In the genomic region with DNA sequence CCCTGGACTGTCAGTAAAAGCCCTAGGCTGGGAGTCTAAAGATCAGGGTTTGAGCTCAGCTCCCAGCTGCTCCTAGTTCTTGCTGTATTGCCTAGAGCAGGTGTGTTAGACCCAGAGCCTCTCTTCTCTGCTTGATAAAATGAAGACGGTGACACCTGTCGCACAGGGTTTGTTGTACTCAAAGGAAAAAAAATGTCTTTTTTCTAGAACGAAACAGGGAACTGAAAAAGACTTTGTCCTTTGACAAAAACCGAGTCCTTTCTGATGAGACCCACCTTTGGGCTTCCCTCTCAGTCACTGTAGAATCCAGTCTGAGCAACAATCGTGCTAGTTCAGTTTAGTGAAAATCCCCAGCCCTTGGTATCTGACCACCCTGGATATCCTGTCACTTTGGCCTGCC, we compare ENCODE assay signal across 16 cellular contexts.
DNase-seq lines count a peak whose midpoint lies in the region; ATAC-seq and TF ChIP-seq lines count a peak whose summit lies in the region.
"Had no signal": no experiment of that assay in that cellular context is flagged by ENCODE, and none has a peak within 500 bp of the region (broad histone marks: within the 10 kb centered on the region; RNA-seq: fewer than 3 reads in every experiment).

No MANE protein-coding gene starts in this region.

- H3K4me3 ChIP-seq in tibial artery, result no peak overlapping the region
- no peak overlapping the region for H3K4me3 ChIP-seq in mucosa of descending colon

- no peaks in the 10 kb centered on the region for H3K9me3 Mint-ChIP-seq in stimulated activated naive B cell treated with anti-CD40 and anti-IgM and Interleukin-4, amounts not matched to agents 10 μg/mL and 1 μg/mL and 100 μg/mL, for 72 hours
- H3K9me3 Mint-ChIP-seq in activated T-helper 2 cell treated with anti-CD3 and anti-CD28 coated beads, Interferon-gamma antibody, Interleukin-2, Interleukin-4, amounts not matched to agents 10 μg/mL and 5 μg/mL and 100 μg/mL, durations not matched to agents 14 hours and 24 hours and 36 hours, result no peaks in the 10 kb centered on the region
- H3K9me3 Mint-ChIP-seq: stimulated activated naive CD8-positive, alpha-beta T cell treated with anti-CD3 and anti-CD28 coated beads, Interleukin-15, amount 100 ng/mL, for 72 hours; T-helper 2 cell treated with Interferon-gamma antibody and Interleukin-4, amounts not matched to agents 5 μg/mL and 100 μg/mL, for 36 hours had no signal

- no peak overlapping the region for H3K27ac ChIP-seq in tibial artery

- H3K4me3 Mint-ChIP-seq in stimulated activated naive B cell treated with anti-CD40 and anti-IgM and Interleukin-4, amounts not matched to agents 10 μg/mL and 1 μg/mL and 100 μg/mL, for 72 hours, result peak overlapping the region; percentile 50 to 82
- H3K4me3 Mint-ChIP-seq in activated T-helper 2 cell treated with anti-CD3 and anti-CD28 coated beads, Interferon-gamma antibody, Interleukin-2, Interleukin-4, amounts not matched to agents 10 μg/mL and 5 μg/mL and 100 μg/mL, durations not matched to agents 14 hours and 24 hours and 36 hours (ENCODE audit: low read depth), result no peak overlapping the region
- H3K4me3 Mint-ChIP-seq: CD8-positive, alpha-beta memory T cell; stimulated activated naive CD8-positive, alpha-beta T cell treated with anti-CD3 and anti-CD28 coated beads, Interleukin-15, amount 100 ng/mL, for 72 hours; T-helper 2 cell treated with Interferon-gamma antibody and Interleukin-4, amounts not matched to agents 5 μg/mL and 100 μg/mL, for 36 hours had no signal

- H3K4me1 ChIP-seq in tibial artery (peaks cover 0 to 15% (median 4%) of the 10 kb centered on the region in 4 donors), mucosa of descending colon (ENCODE audit: low read depth) (no peaks in the 10 kb centered on the region)

- no peaks in the 10 kb centered on the region for H3K27me3 Mint-ChIP-seq in stimulated activated naive B cell treated with anti-CD40 and anti-IgM and Interleukin-4, amounts not matched to agents 10 μg/mL and 1 μg/mL and 100 μg/mL, for 72 hours
- H3K27me3 Mint-ChIP-seq in activated T-helper 2 cell treated with anti-CD3 and anti-CD28 coated beads, Interferon-gamma antibody, Interleukin-2, Interleukin-4, amounts not matched to agents 10 μg/mL and 5 μg/mL and 100 μg/mL, durations not matched to agents 14 hours and 24 hours and 36 hours (ENCODE audit: low read depth), result no peaks in the 10 kb centered on the region
- H3K27me3 Mint-ChIP-seq: CD8-positive, alpha-beta memory T cell; stimulated activated naive CD8-positive, alpha-beta T cell treated with anti-CD3 and anti-CD28 coated beads, Interleukin-15, amount 100 ng/mL, for 72 hours had no signal

- H3K36me3 Mint-ChIP-seq in stimulated activated naive B cell treated with anti-CD40 and anti-IgM and Interleukin-4, amounts not matched to agents 10 μg/mL and 1 μg/mL and 100 μg/mL, for 72 hours, result no peaks in the 10 kb centered on the region
- no peaks in the 10 kb centered on the region for H3K36me3 Mint-ChIP-seq in activated T-helper 2 cell treated with anti-CD3 and anti-CD28 coated beads, Interferon-gamma antibody, Interleukin-2, Interleukin-4, amounts not matched to agents 10 μg/mL and 5 μg/mL and 100 μg/mL, durations not matched to agents 14 hours and 24 hours and 36 hours (ENCODE audit: low read depth)
- H3K36me3 Mint-ChIP-seq: CD8-positive, alpha-beta memory T cell had no signal

- ATAC-seq in GM18909 (IDR thresholded peaks at IDR 0.05; ENCODE audit: poor library complexity, unreplicated experiment) (peak; percentile 88), GM21723 (IDR thresholded peaks at IDR 0.05; ENCODE audit: unreplicated experiment) (peak; percentile 78), HG03097 (IDR thresholded peaks at IDR 0.05; ENCODE audit: low FRiP score, unreplicated experiment) (peak; percentile 72), mucosa of descending colon (no peak)
- peak; percentile 85 to 91 for ATAC-seq in stimulated activated naive B cell treated with anti-CD40 and anti-IgM and Interleukin-4, amounts not matched to agents 10 μg/mL and 1 μg/mL and 100 μg/mL, for 72 hours (replicated peaks)
- ATAC-seq: Panc1; stimulated activated naive CD8-positive, alpha-beta T cell treated with anti-CD3 and anti-CD28 coated beads, Interleukin-15, amount 100 ng/mL, for 72 hours had no signal

- peak overlapping the region; percentile 54 for H3K27ac Mint-ChIP-seq in stimulated activated naive B cell treated with anti-CD40 and anti-IgM and Interleukin-4, amounts not matched to agents 10 μg/mL and 1 μg/mL and 100 μg/mL, for 72 hours
- no peak overlapping the region for H3K27ac Mint-ChIP-seq in activated T-helper 2 cell treated with anti-CD3 and anti-CD28 coated beads, Interferon-gamma antibody, Interleukin-2, Interleukin-4, amounts not matched to agents 10 μg/mL and 5 μg/mL and 100 μg/mL, durations not matched to agents 14 hours and 24 hours and 36 hours
- H3K27ac Mint-ChIP-seq: stimulated activated naive CD8-positive, alpha-beta T cell treated with anti-CD3 and anti-CD28 coated beads, Interleukin-15, amount 100 ng/mL, for 72 hours; T-helper 2 cell treated with Interferon-gamma antibody and Interleukin-4, amounts not matched to agents 5 μg/mL and 100 μg/mL, for 36 hours had no signal

- intact Hi-C loops in tibial artery (cut with DNase I; ENCODE audit: low total_unique reads) (no loop called here), mucosa of descending colon (cut with DNase I, micrococcal nuclease) (no loop called here)
- intact Hi-C loops in activated T-helper 2 cell treated with anti-CD3 and anti-CD28 coated beads, Interferon-gamma antibody, Interleukin-2, Interleukin-4, amounts not matched to agents 10 μg/mL and 5 μg/mL and 100 μg/mL, durations not matched to agents 14 hours and 24 hours and 36 hours (cut with micrococcal nuclease), result no loop called here

- peaks cover 21 to 46% of the 10 kb centered on the region in 2 donors for H3K4me1 Mint-ChIP-seq in stimulated activated naive B cell treated with anti-CD40 and anti-IgM and Interleukin-4, amounts not matched to agents 10 μg/mL and 1 μg/mL and 100 μg/mL, for 72 hours
- no peaks in the 10 kb centered on the region for H3K4me1 Mint-ChIP-seq in activated T-helper 2 cell treated with anti-CD3 and anti-CD28 coated beads, Interferon-gamma antibody, Interleukin-2, Interleukin-4, amounts not matched to agents 10 μg/mL and 5 μg/mL and 100 μg/mL, durations not matched to agents 14 hours and 24 hours and 36 hours (ENCODE audit: low read depth)
- H3K4me1 Mint-ChIP-seq: CD8-positive, alpha-beta memory T cell; stimulated activated naive CD8-positive, alpha-beta T cell treated with anti-CD3 and anti-CD28 coated beads, Interleukin-15, amount 100 ng/mL, for 72 hours had no signal

- H3K36me3 ChIP-seq in tibial artery (peaks cover 0 to 8% (median 6%) of the 10 kb centered on the region in 3 donors), mucosa of descending colon (ENCODE audit: low read depth) (no peaks in the 10 kb centered on the region)

- peak; percentile 24 for DNase-seq in stimulated activated naive B cell treated with anti-CD40 and anti-IgM and Interleukin-4, amounts not matched to agents 10 μg/mL and 1 μg/mL and 100 μg/mL, for 72 hours
- no peak for DNase-seq in tibial artery
- DNase-seq in mucosa of descending colon, result no peak
- no peak for DNase-seq in kidney tubule cell (ENCODE audit: low spot score)
- no peak for DNase-seq in activated T-helper 2 cell treated with anti-CD3 and anti-CD28 coated beads, Interferon-gamma antibody, Interleukin-2, Interleukin-4, amounts not matched to agents 10 μg/mL and 5 μg/mL and 100 μg/mL, durations not matched to agents 14 hours and 24 hours and 36 hours (ENCODE audit: low spot score)
- DNase-seq: activated naive CD4-positive, alpha-beta T cell treated with anti-CD3 and anti-CD28 coated beads, Interleukin-2, amount 50 U/mL, for 16 hours; CD8-positive, alpha-beta memory T cell; Karpas-422; midbrain; stimulated activated CD4-positive, alpha-beta T cell treated with anti-CD3 and anti-CD28 coated beads, Interleukin-2, amount 100 ng/mL, for 24 hours; stimulated activated naive CD8-positive, alpha-beta T cell treated with anti-CD3 and anti-CD28 coated beads, Interleukin-15, amount 100 ng/mL, for 72 hours had no signal

- H3K9me3 ChIP-seq in tibial artery, result no peaks in the 10 kb centered on the region
- no peaks in the 10 kb centered on the region for H3K9me3 ChIP-seq in mucosa of descending colon

- TF ChIP-seq CTCF in tibial artery (IDR thresholded peaks at IDR 0.05), result no peak
- TF ChIP-seq CTCF in mucosa of descending colon (IDR thresholded peaks at IDR 0.05), result no peak

- H3K27me3 ChIP-seq in tibial artery, result no peaks in the 10 kb centered on the region
